Comparison of ENCODE assay signal across 8 cellular contexts in genomic region chr1:246117066-246117791, GRCh38.
A peak's percentile ranks its signal among the peaks of the same experiment; 100 is the strongest.
DNase-seq lines count a peak whose midpoint lies in the region; ATAC-seq, FAIRE-seq and TF ChIP-seq lines count a peak whose summit lies in the region.

No MANE protein-coding gene starts in this region.

- CTCF ChIA-PET in activated CD8-positive, alpha-beta memory T cell treated with anti-CD3 and anti-CD28 coated beads, Interleukin-2, amount 10 ng/mL, durations not matched to agents 7 days and 5 days (lab: Charles Lee) = interaction anchor here (0.8 kb wide), 1 partner anchor 94 kb away, joined by 3 read pairs; no protein-coding TSS in a partner anchor

- peaks cover 16% of the 10 kb centered on the region for H3K4me1 Mint-ChIP-seq in activated CD8-positive, alpha-beta memory T cell treated with anti-CD3 and anti-CD28 coated beads, Interleukin-2, amount 10 ng/mL, durations not matched to agents 7 days and 5 days

- no peaks in the 10 kb centered on the region for H3K9me3 Mint-ChIP-seq in activated CD8-positive, alpha-beta memory T cell treated with anti-CD3 and anti-CD28 coated beads, Interleukin-2, amount 10 ng/mL, durations not matched to agents 7 days and 5 days (ENCODE audit: low read depth)

- H3K27me3 Mint-ChIP-seq in activated CD8-positive, alpha-beta memory T cell treated with anti-CD3 and anti-CD28 coated beads, Interleukin-2, amount 10 ng/mL, durations not matched to agents 7 days and 5 days = no peaks in the 10 kb centered on the region

- H3K36me3 ChIP-seq in SJCRH30 (no peaks in the 10 kb centered on the region), adrenal gland (replicated peaks in 1 of 2) (no peaks in the 10 kb centered on the region)

- DNase-seq in activated CD8-positive, alpha-beta memory T cell treated with anti-CD3 and anti-CD28 coated beads, Interleukin-2, amount 10 ng/mL, durations not matched to agents 7 days and 5 days = peak; percentile 59
- DNase-seq in activated CD8-positive, alpha-beta memory T cell treated with anti-CD3 and anti-CD28 coated beads for 24 hours = no peak
- DNase-seq in H54 (ENCODE audit: insufficient read length, low spot score) = peak; percentile 11
- DNase-seq in SJCRH30 = peak; percentile 13 to 33
- peak; percentile 24 to 65 (median 42) for DNase-seq in adrenal gland
- peak; percentile 9 for DNase-seq in iPS DF 19.7 (ENCODE audit: low read depth, low spot score)
- DNase-seq in stimulated activated CD8-positive, alpha-beta memory T cell treated with anti-CD3 and anti-CD28 coated beads, Interleukin-12 subunit alpha, Interleukin-12 subunit beta, amount 100 ng/mL, for 24 hours (ENCODE audit: extremely low read depth) = peak; percentile 1

- no peak for FAIRE-seq in H54 (lab: Jason Lieb, UNC)

- TF ChIP-seq POLR2A in H54 (IDR thresholded peaks at IDR 0.05; ENCODE audit: low read depth, low read length) = no peak
- TF ChIP-seq POLR2A in adrenal gland (IDR thresholded peaks at IDR 0.05) = no peak

- H3K4me3 Mint-ChIP-seq in activated CD8-positive, alpha-beta memory T cell treated with anti-CD3 and anti-CD28 coated beads, Interleukin-2, amount 10 ng/mL, durations not matched to agents 7 days and 5 days = peak overlapping the region; percentile 64

- H3K4me1 ChIP-seq in SJCRH30 (no peaks in the 10 kb centered on the region), adrenal gland (replicated peaks in 1 of 2) (no peaks in the 10 kb centered on the region)

- peak overlapping the region; percentile 57 for H3K27ac Mint-ChIP-seq in activated CD8-positive, alpha-beta memory T cell treated with anti-CD3 and anti-CD28 coated beads, Interleukin-2, amount 10 ng/mL, durations not matched to agents 7 days and 5 days

- H3K27me3 ChIP-seq in SJCRH30 (no peaks in the 10 kb centered on the region), adrenal gland (no peaks in the 10 kb centered on the region)

- WGBS in adrenal gland, 4 donors = 42 to 53% (median 47%) methylated on average over 10 of the region's 10 CpGs

- H3K4me3 ChIP-seq in SJCRH30 (no peak overlapping the region), adrenal gland (no peak overlapping the region)

- H3K36me3 Mint-ChIP-seq in activated CD8-positive, alpha-beta memory T cell treated with anti-CD3 and anti-CD28 coated beads, Interleukin-2, amount 10 ng/mL, durations not matched to agents 7 days and 5 days = no peaks in the 10 kb centered on the region

- intact Hi-C loops in adrenal gland (cut with DNase I) = loop anchor here (5.0 to 10.0 kb wide), 2 partner anchors 102 to 105 kb away; no protein-coding TSS in a partner anchor

- H3K9me3 ChIP-seq in SJCRH30 (replicated peaks) (no peaks in the 10 kb centered on the region), adrenal gland (replicated peaks in 1 of 3) (no peaks in the 10 kb centered on the region)

- TF ChIP-seq CTCF in LNCAP (IDR thresholded peaks at IDR 0.05) (peak; percentile 75), adrenal gland (IDR thresholded peaks at IDR 0.05) (peak; percentile 35 to 60 (median 44))

- ATAC-seq in activated CD8-positive, alpha-beta memory T cell treated with anti-CD3 and anti-CD28 coated beads, Interleukin-2, amount 10 ng/mL, durations not matched to agents 7 days and 5 days = peak; percentile 87

- H3K27ac ChIP-seq in SJCRH30 (no peak overlapping the region), adrenal gland (no peak overlapping the region)
